In the genomic region with DNA sequence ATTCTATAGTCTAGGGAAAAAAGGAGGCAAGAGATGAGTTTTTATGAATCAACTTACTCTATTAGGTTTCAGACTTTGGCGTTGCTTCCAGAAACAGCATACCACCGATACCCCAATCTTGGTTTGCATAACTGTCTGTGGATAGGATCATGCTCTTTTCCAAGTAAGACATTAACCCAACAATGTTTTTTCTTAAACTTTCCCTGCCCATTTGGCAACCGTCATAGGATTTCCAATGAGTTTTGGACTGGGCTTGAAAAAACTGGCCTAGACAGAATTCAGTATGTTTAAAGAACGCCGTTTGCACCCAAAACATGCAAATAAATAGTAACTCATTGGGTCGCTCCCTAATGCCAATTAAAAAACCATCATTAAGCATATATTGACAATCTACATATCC, we compare ENCODE assay signal across 36 cellular contexts.
"Had no signal": no experiment of that assay in that cellular context is flagged by ENCODE, and none has a peak within 500 bp of the region (broad histone marks: within the 10 kb centered on the region; RNA-seq: fewer than 3 reads in every experiment).

No MANE protein-coding gene starts in this region.

- DNase-seq: activated B cell treated with CpG ODN at 0.5 μM for 24 hours; activated CD4-positive, alpha-beta memory T cell treated with anti-CD3 and anti-CD28 coated beads for 36 hours; activated CD4-positive, alpha-beta T cell treated with anti-CD3 and anti-CD28 coated beads for 4 hours; activated CD4-positive, alpha-beta T cell treated with anti-CD3 and anti-CD28 coated beads, Interleukin-2, amount 10 ng/mL, durations not matched to agents 24 days and 14 days; activated CD4-positive, alpha-beta T cell treated with anti-CD3 and anti-CD28 coated beads, Interleukin-2, amount 50 U/mL, for 1 hour; activated CD4-positive, alpha-beta T cell treated with anti-CD3 and anti-CD28 coated beads, Interleukin-2, amount 50 U/mL, for 4 hours; activated CD4-positive, CD25-positive, alpha-beta regulatory T cell treated with anti-CD3 and anti-CD28 coated beads, Interleukin-2, amount 50 U/mL, for 72 hours; activated CD8-positive, alpha-beta memory T cell treated with anti-CD3 and anti-CD28 coated beads, Interleukin-2, amount 50 U/mL, for 4 hours; activated CD8-positive, alpha-beta T cell treated with anti-CD3 and anti-CD28 coated beads for 36 hours; activated effector memory CD4-positive, alpha-beta T cell treated with Interleukin-2 at 50 U/mL for 16 hours; activated gamma-delta T cell; activated naive CD4-positive, alpha-beta T cell treated with anti-CD3 and anti-CD28 coated beads, Interleukin-2, amount 10 ng/mL, durations not matched to agents 7 days and 5 days; activated naive CD4-positive, alpha-beta T cell treated with Interleukin-2 at 50 U/mL for 16 hours; activated naive CD8-positive, alpha-beta T cell treated with anti-CD3 and anti-CD28 coated beads, Interleukin-2, amount 10 ng/mL, durations not matched to agents 7 days and 5 days; activated naive CD8-positive, alpha-beta T cell treated with anti-CD3 and anti-CD28 coated beads, Interleukin-2, amount 50 U/mL, for 24 hours; activated T-cell treated with anti-CD3 and anti-CD28 coated beads, Interleukin-2, amount 50 U/mL, for 24 hours; activated T-cell treated with anti-CD3 and anti-CD28 coated beads, Interleukin-2, amount 50 U/mL, for 48 hours; amygdala; anterior cingulate cortex; body of pancreas; brain microvascular endothelial cell; caudate nucleus; cerebellar nuclear complex; T-helper 1 cell; T-helper 2 cell; T-helper 9 cell had no signal

- H3K9me3 ChIP-seq: ascending aorta, body of pancreas, breast epithelium had no signal

- H3K4me1 Mint-ChIP-seq: activated naive CD4-positive, alpha-beta T cell treated with anti-CD3 and anti-CD28 coated beads, Interleukin-2, amount 10 ng/mL, durations not matched to agents 7 days and 5 days; central memory CD8-positive, alpha-beta T cell had no signal

- H3K4me3 ChIP-seq: ascending aorta, body of pancreas, breast epithelium had no signal

- H3K27ac Mint-ChIP-seq: activated B cell treated with CpG ODN at 0.5 μM for 24 hours; activated CD4-positive, alpha-beta memory T cell treated with anti-CD3 and anti-CD28 coated beads for 36 hours; activated CD4-positive, alpha-beta T cell treated with anti-CD3 and anti-CD28 coated beads, Interleukin-2, amount 10 ng/mL, durations not matched to agents 24 days and 14 days; activated CD8-positive, alpha-beta T cell treated with anti-CD3 and anti-CD28 coated beads for 36 hours; activated naive CD4-positive, alpha-beta T cell treated with anti-CD3 and anti-CD28 coated beads, Interleukin-2, amount 10 ng/mL, durations not matched to agents 7 days and 5 days; activated naive CD8-positive, alpha-beta T cell treated with anti-CD3 and anti-CD28 coated beads, Interleukin-2, amount 10 ng/mL, durations not matched to agents 7 days and 5 days; activated naive CD8-positive, alpha-beta T cell treated with anti-CD3 and anti-CD28 coated beads, Interleukin-2, amount 50 U/mL, for 24 hours; activated T-cell treated with anti-CD3 and anti-CD28 coated beads, Interleukin-2, amount 50 U/mL, for 24 hours; activated T-helper 2 cell treated with anti-CD3 and anti-CD28 coated beads, Interferon-gamma antibody, Interleukin-2, Interleukin-4, amounts not matched to agents 10 μg/mL and 5 μg/mL and 100 μg/mL, durations not matched to agents 14 hours and 24 hours and 36 hours; T-helper 1 cell treated with Interleukin-12 subunit alpha and Interleukin-12 subunit beta and Interleukin-4 antibody, amounts not matched to agents 30 μg/mL and 1 μg/mL, for 36 hours; T-helper 2 cell treated with Interferon-gamma antibody and Interleukin-4, amounts not matched to agents 5 μg/mL and 100 μg/mL, for 36 hours had no signal

- H3K4me1 ChIP-seq: ascending aorta, breast epithelium had no signal

- ATAC-seq: activated CD8-positive, alpha-beta T cell treated with anti-CD3 and anti-CD28 coated beads for 36 hours; activated naive CD8-positive, alpha-beta T cell treated with anti-CD3 and anti-CD28 coated beads, Interleukin-2, amount 50 U/mL, for 24 hours; body of pancreas had no signal

- FAIRE-seq: TTC549 had no signal

- H3K27me3 Mint-ChIP-seq: activated B cell treated with CpG ODN at 0.5 μM for 24 hours; activated CD4-positive, alpha-beta memory T cell treated with anti-CD3 and anti-CD28 coated beads for 36 hours; activated CD4-positive, alpha-beta T cell treated with anti-CD3 and anti-CD28 coated beads, Interleukin-2, amount 10 ng/mL, durations not matched to agents 24 days and 14 days; activated CD8-positive, alpha-beta T cell treated with anti-CD3 and anti-CD28 coated beads for 36 hours; activated naive CD4-positive, alpha-beta T cell treated with anti-CD3 and anti-CD28 coated beads, Interleukin-2, amount 10 ng/mL, durations not matched to agents 7 days and 5 days; activated naive CD4-positive, alpha-beta T cell treated with anti-CD3 and anti-CD28 coated beads, Interleukin-2, amount 50 U/mL, for 24 hours; activated naive CD8-positive, alpha-beta T cell; activated naive CD8-positive, alpha-beta T cell treated with anti-CD3 and anti-CD28 coated beads, Interleukin-2, amount 10 ng/mL, durations not matched to agents 7 days and 5 days; activated naive CD8-positive, alpha-beta T cell treated with anti-CD3 and anti-CD28 coated beads, Interleukin-2, amount 50 U/mL, for 24 hours; activated T-cell treated with anti-CD3 and anti-CD28 coated beads, Interleukin-2, amount 50 U/mL, for 24 hours; central memory CD8-positive, alpha-beta T cell had no signal

- H3K9me3 Mint-ChIP-seq: activated B cell treated with CpG ODN at 0.5 μM for 24 hours; activated CD4-positive, alpha-beta memory T cell treated with anti-CD3 and anti-CD28 coated beads for 36 hours; activated CD4-positive, alpha-beta T cell treated with anti-CD3 and anti-CD28 coated beads, Interleukin-2, amount 10 ng/mL, durations not matched to agents 24 days and 14 days; activated CD8-positive, alpha-beta T cell treated with anti-CD3 and anti-CD28 coated beads for 36 hours; activated naive CD4-positive, alpha-beta T cell treated with anti-CD3 and anti-CD28 coated beads, Interleukin-2, amount 10 ng/mL, durations not matched to agents 7 days and 5 days; activated naive CD4-positive, alpha-beta T cell treated with anti-CD3 and anti-CD28 coated beads, Interleukin-2, amount 50 U/mL, for 24 hours; activated naive CD8-positive, alpha-beta T cell treated with anti-CD3 and anti-CD28 coated beads, Interleukin-2, amount 10 ng/mL, durations not matched to agents 7 days and 5 days; activated naive CD8-positive, alpha-beta T cell treated with anti-CD3 and anti-CD28 coated beads, Interleukin-2, amount 50 U/mL, for 24 hours; activated T-cell treated with anti-CD3 and anti-CD28 coated beads, Interleukin-2, amount 50 U/mL, for 24 hours; activated T-helper 2 cell treated with anti-CD3 and anti-CD28 coated beads, Interferon-gamma antibody, Interleukin-2, Interleukin-4, amounts not matched to agents 10 μg/mL and 5 μg/mL and 100 μg/mL, durations not matched to agents 14 hours and 24 hours and 36 hours; central memory CD8-positive, alpha-beta T cell; T-helper 1 cell treated with Interleukin-12 subunit alpha and Interleukin-12 subunit beta and Interleukin-4 antibody, amounts not matched to agents 30 μg/mL and 1 μg/mL, for 36 hours; T-helper 2 cell treated with Interferon-gamma antibody and Interleukin-4, amounts not matched to agents 5 μg/mL and 100 μg/mL, for 36 hours had no signal

- H3K27me3 ChIP-seq: ascending aorta, body of pancreas, brain microvascular endothelial cell, breast epithelium had no signal

- H3K36me3 ChIP-seq: breast epithelium had no signal

- H3K27ac ChIP-seq: ascending aorta, body of pancreas, brain microvascular endothelial cell, breast epithelium, VCaP had no signal

- H3K4me3 Mint-ChIP-seq: activated B cell treated with CpG ODN at 0.5 μM for 24 hours; activated CD4-positive, alpha-beta memory T cell treated with anti-CD3 and anti-CD28 coated beads for 36 hours; activated CD4-positive, alpha-beta T cell treated with anti-CD3 and anti-CD28 coated beads, Interleukin-2, amount 10 ng/mL, durations not matched to agents 24 days and 14 days; activated CD8-positive, alpha-beta T cell treated with anti-CD3 and anti-CD28 coated beads for 36 hours; activated naive CD4-positive, alpha-beta T cell treated with anti-CD3 and anti-CD28 coated beads, Interleukin-2, amount 10 ng/mL, durations not matched to agents 7 days and 5 days; activated naive CD4-positive, alpha-beta T cell treated with anti-CD3 and anti-CD28 coated beads, Interleukin-2, amount 50 U/mL, for 24 hours; activated naive CD8-positive, alpha-beta T cell; activated naive CD8-positive, alpha-beta T cell treated with anti-CD3 and anti-CD28 coated beads, Interleukin-2, amount 10 ng/mL, durations not matched to agents 7 days and 5 days; activated naive CD8-positive, alpha-beta T cell treated with anti-CD3 and anti-CD28 coated beads, Interleukin-2, amount 50 U/mL, for 24 hours; activated T-cell treated with anti-CD3 and anti-CD28 coated beads, Interleukin-2, amount 50 U/mL, for 24 hours; central memory CD8-positive, alpha-beta T cell; T-helper 1 cell treated with Interleukin-12 subunit alpha and Interleukin-12 subunit beta and Interleukin-4 antibody, amounts not matched to agents 30 μg/mL and 1 μg/mL, for 36 hours; T-helper 2 cell treated with Interferon-gamma antibody and Interleukin-4, amounts not matched to agents 5 μg/mL and 100 μg/mL, for 36 hours had no signal
